20 cellular contexts compared by ENCODE assay signal in genomic region chr10:127145173-127145572, GRCh38. TPM values are rescaled to one million over a fixed set of nuclear protein-coding genes. Genes with fewer than 3 reads are reported as not detected.
A peak's percentile ranks its signal among the peaks of the same experiment; 100 is the strongest.
DNase-seq lines count a peak whose midpoint lies in the region; ATAC-seq, FAIRE-seq and TF ChIP-seq lines count a peak whose summit lies in the region.
"Had no signal": no experiment of that assay in that cellular context is flagged by ENCODE, and none has a peak within 500 bp of the region (broad histone marks: within the 10 kb centered on the region; RNA-seq: fewer than 3 reads in every experiment).

No MANE protein-coding gene starts in this region.

- no peak for FAIRE-seq in bronchial epithelial cell (lab: Jason Lieb, UNC)

- WGBS in testis, 2 donors, result 91 to 96% methylated on average over 4 to 6 of the region's 6 CpGs

- H3K4me3 ChIP-seq in bronchial epithelial cell (ENCODE audit: low read depth, low read length), result no peak overlapping the region
- no peak overlapping the region for H3K4me3 ChIP-seq in kidney epithelial cell (ENCODE audit: low read depth, low read length)
- H3K4me3 ChIP-seq in testis, result no peak overlapping the region
- H3K4me3 ChIP-seq in SJCRH30, result no peak overlapping the region
- H3K4me3 ChIP-seq: mucosa of descending colon, vagina had no signal

- no peaks in the 10 kb centered on the region for H3K4me1 ChIP-seq in testis
- peaks cover 23% of the 10 kb centered on the region for H3K4me1 ChIP-seq in SJCRH30
- H3K4me1 ChIP-seq: vagina had no signal

- ATAC-seq in stimulated activated effector memory CD8-positive, alpha-beta T cell treated with anti-CD3 and anti-CD28 coated beads, Interleukin-12 subunit alpha, Interleukin-12 subunit beta, amount 100 ng/mL, for 72 hours, result no peak
- ATAC-seq: activated T-helper 17 cell treated with anti-CD3 and anti-CD28 coated beads, Interleukin-2, amount 50 U/mL, for 72 hours; mucosa of descending colon had no signal

- H3K9me3 Mint-ChIP-seq in stimulated activated effector memory CD8-positive, alpha-beta T cell treated with anti-CD3 and anti-CD28 coated beads, Interleukin-12 subunit alpha, Interleukin-12 subunit beta, amount 100 ng/mL, for 72 hours, result no peaks in the 10 kb centered on the region
- H3K9me3 Mint-ChIP-seq: activated T-helper 17 cell treated with anti-CD3 and anti-CD28 coated beads, Interleukin-2, amount 50 U/mL, for 72 hours; brain; T-helper 2 cell treated with Interferon-gamma antibody and Interleukin-4, amounts not matched to agents 5 μg/mL and 100 μg/mL, for 36 hours had no signal

- TF ChIP-seq CTCF in bronchial epithelial cell (IDR thresholded peaks at IDR 0.05; ENCODE audit: insufficient read depth, low read length, severe bottlenecking) (no peak), kidney epithelial cell (IDR thresholded peaks at IDR 0.05; ENCODE audit: insufficient read depth, low read length, poor library complexity, severe bottlenecking) (no peak), testis (IDR thresholded peaks at IDR 0.05) (no peak)

- H3K36me3 ChIP-seq in bronchial epithelial cell (ENCODE audit: control insufficient read depth, insufficient read depth, low read length), result peaks cover 4% of the 10 kb centered on the region
- H3K36me3 ChIP-seq in kidney epithelial cell (ENCODE audit: control insufficient read depth, insufficient read depth, low read length), result no peaks in the 10 kb centered on the region
- no peaks in the 10 kb centered on the region for H3K36me3 ChIP-seq in testis (ENCODE audit: low read depth, missing control alignments)
- no peaks in the 10 kb centered on the region for H3K36me3 ChIP-seq in SJCRH30

- no peaks in the 10 kb centered on the region for H3K27me3 ChIP-seq in bronchial epithelial cell (ENCODE audit: control insufficient read depth, insufficient read depth, low read length)
- no peaks in the 10 kb centered on the region for H3K27me3 ChIP-seq in kidney epithelial cell (ENCODE audit: control insufficient read depth, insufficient read depth, low read length)
- H3K27me3 ChIP-seq in testis, result no peaks in the 10 kb centered on the region
- no peaks in the 10 kb centered on the region for H3K27me3 ChIP-seq in SJCRH30
- H3K27me3 ChIP-seq: vagina had no signal

- H3K36me3 Mint-ChIP-seq in stimulated activated effector memory CD8-positive, alpha-beta T cell treated with anti-CD3 and anti-CD28 coated beads, Interleukin-12 subunit alpha, Interleukin-12 subunit beta, amount 100 ng/mL, for 72 hours, result no peaks in the 10 kb centered on the region

- H3K27ac Mint-ChIP-seq in stimulated activated effector memory CD8-positive, alpha-beta T cell treated with anti-CD3 and anti-CD28 coated beads, Interleukin-12 subunit alpha, Interleukin-12 subunit beta, amount 100 ng/mL, for 72 hours, result no peak overlapping the region
- H3K27ac Mint-ChIP-seq: activated T-helper 17 cell treated with anti-CD3 and anti-CD28 coated beads, Interleukin-2, amount 50 U/mL, for 72 hours; brain; T-helper 2 cell treated with Interferon-gamma antibody and Interleukin-4, amounts not matched to agents 5 μg/mL and 100 μg/mL, for 36 hours had no signal

- H3K27ac ChIP-seq in testis, result no peak overlapping the region
- H3K27ac ChIP-seq in SJCRH30, result no peak overlapping the region
- H3K27ac ChIP-seq: C4-2B, vagina had no signal

- intact Hi-C loops in testis (cut with DNase I; ENCODE audit: low total_unique reads), result no loop called here

- H3K4me3 Mint-ChIP-seq in stimulated activated effector memory CD8-positive, alpha-beta T cell treated with anti-CD3 and anti-CD28 coated beads, Interleukin-12 subunit alpha, Interleukin-12 subunit beta, amount 100 ng/mL, for 72 hours, result no peak overlapping the region
- H3K4me3 Mint-ChIP-seq: activated T-helper 17 cell treated with anti-CD3 and anti-CD28 coated beads, Interleukin-2, amount 50 U/mL, for 72 hours; brain; T-helper 2 cell treated with Interferon-gamma antibody and Interleukin-4, amounts not matched to agents 5 μg/mL and 100 μg/mL, for 36 hours had no signal

- no peaks in the 10 kb centered on the region for H3K9me3 ChIP-seq in testis
- no peaks in the 10 kb centered on the region for H3K9me3 ChIP-seq in SJCRH30 (replicated peaks)
- H3K9me3 ChIP-seq: mucosa of descending colon, vagina had no signal

- no peaks in the 10 kb centered on the region for H3K4me1 Mint-ChIP-seq in stimulated activated effector memory CD8-positive, alpha-beta T cell treated with anti-CD3 and anti-CD28 coated beads, Interleukin-12 subunit alpha, Interleukin-12 subunit beta, amount 100 ng/mL, for 72 hours
- H3K4me1 Mint-ChIP-seq: activated T-helper 17 cell treated with anti-CD3 and anti-CD28 coated beads, Interleukin-2, amount 50 U/mL, for 72 hours had no signal

- peak; percentile 59 for DNase-seq in AG20443 (ENCODE audit: low spot score)
- peak; percentile 86 for DNase-seq in LHCN-M2 (ENCODE audit: low read depth)
- DNase-seq in bronchial epithelial cell (ENCODE audit: low read depth), result peak; percentile 77
- peak; percentile 72 for DNase-seq in kidney epithelial cell (ENCODE audit: low read depth)
- DNase-seq in testis, result no peak
- no peak for DNase-seq in NCI-H2227 (lab: John Stamatoyannopoulos, UW; ENCODE audit: unreplicated experiment)
- no peak for DNase-seq in stimulated activated effector memory CD8-positive, alpha-beta T cell treated with anti-CD3 and anti-CD28 coated beads, Interleukin-12 subunit alpha, Interleukin-12 subunit beta, amount 100 ng/mL, for 72 hours (ENCODE audit: low spot score in 2 of 2)
- DNase-seq in SJCRH30, result no peak
- DNase-seq: activated CD4-positive, alpha-beta T cell treated with anti-CD3 and anti-CD28 coated beads, Interleukin-2, amount 50 U/mL, for 4 hours; GDM1; GOT3; mucosa of descending colon; NCI-H1092 treated with DMSO at 0.1 percent for 48 hours; NCI-H510A; stimulated activated CD8-positive, alpha-beta memory T cell treated with anti-CD3 and anti-CD28 coated beads, Interleukin-4, amount 100 ng/mL, for 48 hours had no signal

- no peak for TF ChIP-seq POLR2A in testis (IDR thresholded peaks at IDR 0.05)

RNA-seq across cellular contexts. Expression of gene INSYN2A, which starts 51.2 kb away (rescaled TPM):
- 1.7 and 3.3 TPM in 2 replicates for total RNA-seq in LHCN-M2 (2014; rRNA removed)
- polyA plus RNA-seq in LHCN-M2 (2012), result 0.26 TPM
- under 0.01 TPM in 1 of 2 replicates, not detected in the other for total RNA-seq in bronchial epithelial cell
- under 0.01 and 0.04 TPM in 2 replicates for total RNA-seq in kidney epithelial cell
- total RNA-seq in testis, result 1 to 10 TPM; 2.0 to 2.4 TPM
- 1.4 TPM for polyA plus RNA-seq in testis (ENCODE audit: insufficient read depth, low read depth, low replicate concordance)
- 0.12 TPM in 1 of 2 replicates, not detected in the other for total RNA-seq in SJCRH30 (2014; rRNA removed; shearing (Covaris generic))
- total RNA-seq: activated T-helper 17 cell treated with anti-CD3 and anti-CD28 coated beads, Interleukin-2, amount 50 U/mL, for 72 hours had no signal

Comparison
In these comparisons a context has a peak if more than half of its experiments do, and no peak if none do; other contexts are left out.
1. DNase-seq: peak in AG20443 (single experiment), LHCN-M2 (single experiment), bronchial epithelial cell (single experiment) and kidney epithelial cell (single experiment); none in testis (single experiment), NCI-H2227 (single experiment), stimulated activated effector memory CD8-positive, alpha-beta T cell treated with anti-CD3 and anti-CD28 coated beads, Interleukin-12 subunit alpha, Interleukin-12 subunit beta, amount 100 ng/mL, for 72 hours (0 of 2) and SJCRH30 (0 of 2).